Comparison of ENCODE assay signal across 1 cellular context in the genomic region with DNA sequence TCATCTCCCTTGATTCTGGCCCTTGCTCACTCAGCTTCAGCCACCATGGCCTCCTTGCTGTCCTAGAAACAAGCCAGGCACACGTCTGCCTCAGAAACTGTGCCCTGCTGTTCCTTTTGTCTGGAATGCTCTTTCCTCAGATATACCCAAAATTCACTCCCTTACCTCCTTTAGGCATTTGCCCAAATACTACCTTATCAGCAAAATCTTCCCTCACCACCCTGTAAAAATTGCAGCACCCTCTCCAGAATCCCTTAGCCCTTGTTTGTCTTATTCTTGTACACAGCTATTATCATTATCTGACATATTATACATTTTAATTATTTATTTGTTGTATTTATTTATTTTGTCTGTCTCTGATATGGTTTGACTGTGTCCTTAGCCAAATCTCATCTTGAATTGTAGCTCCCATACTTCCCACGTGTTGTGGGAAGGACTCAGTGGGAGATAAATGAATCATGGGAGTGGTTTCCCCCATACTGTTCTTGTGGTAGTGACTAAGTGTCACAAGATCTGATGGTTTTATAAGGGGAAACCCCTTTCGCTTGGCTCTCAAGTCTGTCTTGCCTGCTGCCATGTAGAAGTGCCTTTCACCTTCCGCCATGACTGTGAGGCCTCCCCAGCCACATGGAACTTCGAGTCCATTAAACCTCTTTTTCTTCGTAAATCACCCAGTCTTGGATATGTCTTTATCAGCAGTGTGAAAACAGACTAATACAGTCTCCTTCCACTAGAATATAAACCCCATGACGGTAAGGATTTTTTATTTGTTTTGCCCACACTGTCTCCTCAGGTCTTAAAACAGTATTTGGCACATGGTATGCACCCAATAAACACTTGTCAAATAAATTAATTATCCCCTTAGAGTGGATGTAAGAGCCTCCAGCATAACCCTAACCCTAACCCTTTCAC.
TF ChIP-seq lines count a peak whose summit lies in the region.

No MANE protein-coding gene starts in this region.

TF ChIP-seq in K562, 482 proteins besides CTCF, POLR2A, EP300 and RAD21 (continued from another document and continues in another):
- TF ChIP-seq, protein P1, sequence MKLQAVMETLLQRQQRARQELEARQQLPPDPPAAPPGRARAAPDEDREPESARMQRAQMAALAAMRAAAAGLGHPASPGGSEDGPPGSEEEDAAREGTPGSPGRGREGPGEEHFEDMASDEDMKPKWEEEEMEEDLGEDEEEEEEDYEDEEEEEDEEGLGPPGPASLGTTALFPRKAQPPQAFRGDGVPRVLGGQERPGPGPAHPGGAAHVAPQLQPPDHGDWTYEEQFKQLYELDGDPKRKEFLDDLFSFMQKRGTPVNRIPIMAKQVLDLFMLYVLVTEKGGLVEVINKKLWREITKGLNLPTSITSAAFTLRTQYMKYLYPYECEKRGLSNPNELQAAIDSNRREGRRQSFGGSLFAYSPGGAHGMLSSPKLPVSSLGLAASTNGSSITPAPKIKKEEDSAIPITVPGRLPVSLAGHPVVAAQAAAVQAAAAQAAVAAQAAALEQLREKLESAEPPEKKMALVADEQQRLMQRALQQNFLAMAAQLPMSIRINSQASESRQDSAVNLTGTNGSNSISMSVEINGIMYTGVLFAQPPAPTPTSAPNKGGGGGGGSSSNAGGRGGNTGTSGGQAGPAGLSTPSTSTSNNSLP (IDR thresholded peaks at IDR 0.05; ENCODE audit: borderline replicate concordance, low read depth, low read length): 0 out of 2 replicates have a peak, but pooled peaks have one; percentile 15
- TF ChIP-seq CBFB (CRISPR knock-in tag; IDR thresholded peaks at IDR 0.05): no peak
- peak; percentile 26; the same call in 1 of the 2 replicates for TF ChIP-seq JUN (IDR thresholded peaks at IDR 0.05; ENCODE audit: borderline replicate concordance, low read depth, low read length)
- TF ChIP-seq JUN (CRISPR knock-in tag; IDR thresholded peaks at IDR 0.05; ENCODE audit: borderline replicate concordance): no peak
- no peak for TF ChIP-seq ZBTB1 (CRISPR knock-in tag; IDR thresholded peaks at IDR 0.05; ENCODE audit: borderline replicate concordance, low read depth)
- TF ChIP-seq ZNF41 (CRISPR knock-in tag; conservative IDR thresholded peaks at IDR 0.05): no peak
- no peak for TF ChIP-seq NR2C1 (IDR thresholded peaks at IDR 0.05)
- TF ChIP-seq NR2C1 (tag; IDR thresholded peaks at IDR 0.05): peak; percentile 18; the same call in 1 of the 2 replicates
- 0 out of 2 replicates have a peak, but pooled peaks have one; percentile 15 for TF ChIP-seq DDX20 (tag; IDR thresholded peaks at IDR 0.05; ENCODE audit: low read depth)
- no peak for TF ChIP-seq ZNF785 (CRISPR knock-in tag; IDR thresholded peaks at IDR 0.05)
- TF ChIP-seq, protein P2, sequence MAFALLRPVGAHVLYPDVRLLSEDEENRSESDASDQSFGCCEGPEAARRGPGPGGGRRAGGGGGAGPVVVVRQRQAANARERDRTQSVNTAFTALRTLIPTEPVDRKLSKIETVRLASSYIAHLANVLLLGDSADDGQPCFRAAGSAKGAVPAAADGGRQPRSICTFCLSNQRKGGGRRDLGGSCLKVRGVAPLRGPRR (CRISPR knock-in tag; IDR thresholded peaks at IDR 0.05): no peak
- no peak for TF ChIP-seq BCL6 (CRISPR knock-in tag; IDR thresholded peaks at IDR 0.05)
- TF ChIP-seq FOXM1 (IDR thresholded peaks at IDR 0.05; ENCODE audit: low read depth): no peak
- TF ChIP-seq FOXM1 (CRISPR knock-in tag; IDR thresholded peaks at IDR 0.05; ENCODE audit: low read depth): no peak
- TF ChIP-seq, protein P3, sequence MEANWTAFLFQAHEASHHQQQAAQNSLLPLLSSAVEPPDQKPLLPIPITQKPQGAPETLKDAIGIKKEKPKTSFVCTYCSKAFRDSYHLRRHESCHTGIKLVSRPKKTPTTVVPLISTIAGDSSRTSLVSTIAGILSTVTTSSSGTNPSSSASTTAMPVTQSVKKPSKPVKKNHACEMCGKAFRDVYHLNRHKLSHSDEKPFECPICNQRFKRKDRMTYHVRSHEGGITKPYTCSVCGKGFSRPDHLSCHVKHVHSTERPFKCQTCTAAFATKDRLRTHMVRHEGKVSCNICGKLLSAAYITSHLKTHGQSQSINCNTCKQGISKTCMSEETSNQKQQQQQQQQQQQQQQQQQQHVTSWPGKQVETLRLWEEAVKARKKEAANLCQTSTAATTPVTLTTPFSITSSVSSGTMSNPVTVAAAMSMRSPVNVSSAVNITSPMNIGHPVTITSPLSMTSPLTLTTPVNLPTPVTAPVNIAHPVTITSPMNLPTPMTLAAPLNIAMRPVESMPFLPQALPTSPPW (CRISPR knock-in tag; IDR thresholded peaks at IDR 0.05): peak; percentile 60
- no peak for TF ChIP-seq ZZZ3 (IDR thresholded peaks at IDR 0.05)
- TF ChIP-seq, protein P4, sequence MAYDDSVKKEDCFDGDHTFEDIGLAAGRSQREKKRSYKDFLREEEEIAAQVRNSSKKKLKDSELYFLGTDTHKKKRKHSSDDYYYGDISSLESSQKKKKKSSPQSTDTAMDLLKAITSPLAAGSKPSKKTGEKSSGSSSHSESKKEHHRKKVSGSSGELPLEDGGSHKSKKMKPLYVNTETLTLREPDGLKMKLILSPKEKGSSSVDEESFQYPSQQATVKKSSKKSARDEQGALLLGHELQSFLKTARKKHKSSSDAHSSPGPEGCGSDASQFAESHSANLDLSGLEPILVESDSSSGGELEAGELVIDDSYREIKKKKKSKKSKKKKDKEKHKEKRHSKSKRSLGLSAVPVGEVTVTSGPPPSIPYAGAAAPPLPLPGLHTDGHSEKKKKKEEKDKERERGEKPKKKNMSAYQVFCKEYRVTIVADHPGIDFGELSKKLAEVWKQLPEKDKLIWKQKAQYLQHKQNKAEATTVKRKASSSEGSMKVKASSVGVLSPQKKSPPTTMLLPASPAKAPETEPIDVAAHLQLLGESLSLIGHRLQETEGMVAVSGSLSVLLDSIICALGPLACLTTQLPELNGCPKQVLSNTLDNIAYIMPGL (CRISPR knock-in tag; IDR thresholded peaks at IDR 0.05): no peak
- TF ChIP-seq, protein P5, sequence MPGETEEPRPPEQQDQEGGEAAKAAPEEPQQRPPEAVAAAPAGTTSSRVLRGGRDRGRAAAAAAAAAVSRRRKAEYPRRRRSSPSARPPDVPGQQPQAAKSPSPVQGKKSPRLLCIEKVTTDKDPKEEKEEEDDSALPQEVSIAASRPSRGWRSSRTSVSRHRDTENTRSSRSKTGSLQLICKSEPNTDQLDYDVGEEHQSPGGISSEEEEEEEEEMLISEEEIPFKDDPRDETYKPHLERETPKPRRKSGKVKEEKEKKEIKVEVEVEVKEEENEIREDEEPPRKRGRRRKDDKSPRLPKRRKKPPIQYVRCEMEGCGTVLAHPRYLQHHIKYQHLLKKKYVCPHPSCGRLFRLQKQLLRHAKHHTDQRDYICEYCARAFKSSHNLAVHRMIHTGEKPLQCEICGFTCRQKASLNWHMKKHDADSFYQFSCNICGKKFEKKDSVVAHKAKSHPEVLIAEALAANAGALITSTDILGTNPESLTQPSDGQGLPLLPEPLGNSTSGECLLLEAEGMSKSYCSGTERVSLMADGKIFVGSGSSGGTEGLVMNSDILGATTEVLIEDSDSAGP (CRISPR knock-in tag; IDR thresholded peaks at IDR 0.05): no peak
- no peak for TF ChIP-seq CBX8 (IDR thresholded peaks at IDR 0.05; ENCODE audit: borderline replicate concordance, extremely low read depth, low read depth, low read length, poor library complexity, severe bottlenecking)
- TF ChIP-seq, protein P6, sequence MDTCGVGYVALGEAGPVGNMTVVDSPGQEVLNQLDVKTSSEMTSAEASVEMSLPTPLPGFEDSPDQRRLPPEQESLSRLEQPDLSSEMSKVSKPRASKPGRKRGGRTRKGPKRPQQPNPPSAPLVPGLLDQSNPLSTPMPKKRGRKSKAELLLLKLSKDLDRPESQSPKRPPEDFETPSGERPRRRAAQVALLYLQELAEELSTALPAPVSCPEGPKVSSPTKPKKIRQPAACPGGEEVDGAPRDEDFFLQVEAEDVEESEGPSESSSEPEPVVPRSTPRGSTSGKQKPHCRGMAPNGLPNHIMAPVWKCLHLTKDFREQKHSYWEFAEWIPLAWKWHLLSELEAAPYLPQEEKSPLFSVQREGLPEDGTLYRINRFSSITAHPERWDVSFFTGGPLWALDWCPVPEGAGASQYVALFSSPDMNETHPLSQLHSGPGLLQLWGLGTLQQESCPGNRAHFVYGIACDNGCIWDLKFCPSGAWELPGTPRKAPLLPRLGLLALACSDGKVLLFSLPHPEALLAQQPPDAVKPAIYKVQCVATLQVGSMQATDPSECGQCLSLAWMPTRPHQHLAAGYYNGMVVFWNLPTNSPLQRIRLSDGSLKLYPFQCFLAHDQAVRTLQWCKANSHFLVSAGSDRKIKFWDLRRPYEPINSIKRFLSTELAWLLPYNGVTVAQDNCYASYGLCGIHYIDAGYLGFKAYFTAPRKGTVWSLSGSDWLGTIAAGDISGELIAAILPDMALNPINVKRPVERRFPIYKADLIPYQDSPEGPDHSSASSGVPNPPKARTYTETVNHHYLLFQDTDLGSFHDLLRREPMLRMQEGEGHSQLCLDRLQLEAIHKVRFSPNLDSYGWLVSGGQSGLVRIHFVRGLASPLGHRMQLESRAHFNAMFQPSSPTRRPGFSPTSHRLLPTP (IDR thresholded peaks at IDR 0.05; ENCODE audit: borderline replicate concordance, extremely low read depth, insufficient read length): no peak
- TF ChIP-seq ZNF830 (CRISPR knock-in tag; IDR thresholded peaks at IDR 0.05): no peak
- TF ChIP-seq CC2D1A (IDR thresholded peaks at IDR 0.05): no peak
- TF ChIP-seq ZNF408 (CRISPR knock-in tag; IDR thresholded peaks at IDR 0.05; ENCODE audit: low read depth): no peak
- TF ChIP-seq TRIM28 (IDR thresholded peaks at IDR 0.05): no peak
- TF ChIP-seq, protein P7, sequence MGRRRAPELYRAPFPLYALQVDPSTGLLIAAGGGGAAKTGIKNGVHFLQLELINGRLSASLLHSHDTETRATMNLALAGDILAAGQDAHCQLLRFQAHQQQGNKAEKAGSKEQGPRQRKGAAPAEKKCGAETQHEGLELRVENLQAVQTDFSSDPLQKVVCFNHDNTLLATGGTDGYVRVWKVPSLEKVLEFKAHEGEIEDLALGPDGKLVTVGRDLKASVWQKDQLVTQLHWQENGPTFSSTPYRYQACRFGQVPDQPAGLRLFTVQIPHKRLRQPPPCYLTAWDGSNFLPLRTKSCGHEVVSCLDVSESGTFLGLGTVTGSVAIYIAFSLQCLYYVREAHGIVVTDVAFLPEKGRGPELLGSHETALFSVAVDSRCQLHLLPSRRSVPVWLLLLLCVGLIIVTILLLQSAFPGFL (CRISPR knock-in tag; IDR thresholded peaks at IDR 0.05): no peak
- TF ChIP-seq ZEB2 (IDR thresholded peaks at IDR 0.05): no peak
- no peak for TF ChIP-seq RFX1 (IDR thresholded peaks at IDR 0.05)
- TF ChIP-seq, protein P8, sequence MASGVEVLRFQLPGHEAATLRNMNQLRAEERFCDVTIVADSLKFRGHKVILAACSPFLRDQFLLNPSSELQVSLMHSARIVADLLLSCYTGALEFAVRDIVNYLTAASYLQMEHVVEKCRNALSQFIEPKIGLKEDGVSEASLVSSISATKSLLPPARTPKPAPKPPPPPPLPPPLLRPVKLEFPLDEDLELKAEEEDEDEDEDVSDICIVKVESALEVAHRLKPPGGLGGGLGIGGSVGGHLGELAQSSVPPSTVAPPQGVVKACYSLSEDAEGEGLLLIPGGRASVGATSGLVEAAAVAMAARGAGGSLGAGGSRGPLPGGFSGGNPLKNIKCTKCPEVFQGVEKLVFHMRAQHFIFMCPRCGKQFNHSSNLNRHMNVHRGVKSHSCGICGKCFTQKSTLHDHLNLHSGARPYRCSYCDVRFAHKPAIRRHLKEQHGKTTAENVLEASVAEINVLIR (CRISPR knock-in tag; IDR thresholded peaks at IDR 0.05): 0 out of 2 replicates have a peak, but pooled peaks have one; percentile 15
- TF ChIP-seq NR2C2 (CRISPR knock-in tag; IDR thresholded peaks at IDR 0.05): no peak
- TF ChIP-seq NR2C2 (tag; IDR thresholded peaks at IDR 0.05): peak; percentile 46; the same call in 1 of the 2 replicates
- no peak for TF ChIP-seq KDM5B (IDR thresholded peaks at IDR 0.05; ENCODE audit: insufficient replicate concordance, low read depth, low read length)
- no peak for TF ChIP-seq HDGF (IDR thresholded peaks at IDR 0.05)
- no peak for TF ChIP-seq SNIP1 (IDR thresholded peaks at IDR 0.05; ENCODE audit: low read depth)
- no peak; the same call in 1 of the 2 replicates for TF ChIP-seq SMAD4 (CRISPR knock-in tag; conservative IDR thresholded peaks at IDR 0.05)
- TF ChIP-seq MYC (IDR thresholded peaks at IDR 0.05; ENCODE audit: low read depth, low read length): 0 out of 2 replicates have a peak, but pooled peaks have one; percentile 32
- TF ChIP-seq MYC (CRISPR knock-in tag; IDR thresholded peaks at IDR 0.05; ENCODE audit: borderline replicate concordance, low read depth): no peak
- TF ChIP-seq RBM39 (optimal IDR thresholded peaks at IDR 0.05; ENCODE audit: low read depth, low read length): no peak
- TF ChIP-seq U2AF1 (optimal IDR thresholded peaks at IDR 0.05; ENCODE audit: low read depth, low read length): no peak
- TF ChIP-seq HDAC8 (tag; IDR thresholded peaks at IDR 0.05): peak; percentile 65; the same call in 1 of the 2 replicates
- no peak for TF ChIP-seq CBX2 (IDR thresholded peaks at IDR 0.05; ENCODE audit: insufficient read depth, low read length, poor library complexity, severe bottlenecking)
- no peak for TF ChIP-seq ETV5 (CRISPR knock-in tag; IDR thresholded peaks at IDR 0.05; ENCODE audit: low read depth)
- TF ChIP-seq CTBP1 (IDR thresholded peaks at IDR 0.05; ENCODE audit: borderline replicate concordance): no peak
- no peak for TF ChIP-seq RBM22 (IDR thresholded peaks at IDR 0.05; ENCODE audit: low read depth, low read length, poor library complexity, severe bottlenecking)
- no peak for TF ChIP-seq ZNF384 (IDR thresholded peaks at IDR 0.05; ENCODE audit: low read depth, low read length)
- TF ChIP-seq FOXJ2 (tag; IDR thresholded peaks at IDR 0.05): no peak
- no peak for TF ChIP-seq PURB (CRISPR knock-in tag; IDR thresholded peaks at IDR 0.05; ENCODE audit: low read depth)
- TF ChIP-seq ZNF766 (CRISPR knock-in tag; conservative IDR thresholded peaks at IDR 0.05): peak; percentile 99
- TF ChIP-seq ZNF174 (CRISPR knock-in tag; IDR thresholded peaks at IDR 0.05): no peak
- TF ChIP-seq ZFPM2 (CRISPR knock-in tag; IDR thresholded peaks at IDR 0.05): 0 out of 2 replicates have a peak, but pooled peaks have one; percentile 36
- TF ChIP-seq, protein P9, sequence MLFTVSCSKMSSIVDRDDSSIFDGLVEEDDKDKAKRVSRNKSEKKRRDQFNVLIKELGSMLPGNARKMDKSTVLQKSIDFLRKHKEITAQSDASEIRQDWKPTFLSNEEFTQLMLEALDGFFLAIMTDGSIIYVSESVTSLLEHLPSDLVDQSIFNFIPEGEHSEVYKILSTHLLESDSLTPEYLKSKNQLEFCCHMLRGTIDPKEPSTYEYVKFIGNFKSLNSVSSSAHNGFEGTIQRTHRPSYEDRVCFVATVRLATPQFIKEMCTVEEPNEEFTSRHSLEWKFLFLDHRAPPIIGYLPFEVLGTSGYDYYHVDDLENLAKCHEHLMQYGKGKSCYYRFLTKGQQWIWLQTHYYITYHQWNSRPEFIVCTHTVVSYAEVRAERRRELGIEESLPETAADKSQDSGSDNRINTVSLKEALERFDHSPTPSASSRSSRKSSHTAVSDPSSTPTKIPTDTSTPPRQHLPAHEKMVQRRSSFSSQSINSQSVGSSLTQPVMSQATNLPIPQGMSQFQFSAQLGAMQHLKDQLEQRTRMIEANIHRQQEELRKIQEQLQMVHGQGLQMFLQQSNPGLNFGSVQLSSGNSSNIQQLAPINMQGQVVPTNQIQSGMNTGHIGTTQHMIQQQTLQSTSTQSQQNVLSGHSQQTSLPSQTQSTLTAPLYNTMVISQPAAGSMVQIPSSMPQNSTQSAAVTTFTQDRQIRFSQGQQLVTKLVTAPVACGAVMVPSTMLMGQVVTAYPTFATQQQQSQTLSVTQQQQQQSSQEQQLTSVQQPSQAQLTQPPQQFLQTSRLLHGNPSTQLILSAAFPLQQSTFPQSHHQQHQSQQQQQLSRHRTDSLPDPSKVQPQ (CRISPR knock-in tag; IDR thresholded peaks at IDR 0.05; ENCODE audit: borderline replicate concordance): no peak
- no peak for TF ChIP-seq SRSF9 (IDR thresholded peaks at IDR 0.05; ENCODE audit: borderline replicate concordance, low read depth, low read length)
